ENCODE assay signal across 25 cellular contexts in the genomic region with DNA sequence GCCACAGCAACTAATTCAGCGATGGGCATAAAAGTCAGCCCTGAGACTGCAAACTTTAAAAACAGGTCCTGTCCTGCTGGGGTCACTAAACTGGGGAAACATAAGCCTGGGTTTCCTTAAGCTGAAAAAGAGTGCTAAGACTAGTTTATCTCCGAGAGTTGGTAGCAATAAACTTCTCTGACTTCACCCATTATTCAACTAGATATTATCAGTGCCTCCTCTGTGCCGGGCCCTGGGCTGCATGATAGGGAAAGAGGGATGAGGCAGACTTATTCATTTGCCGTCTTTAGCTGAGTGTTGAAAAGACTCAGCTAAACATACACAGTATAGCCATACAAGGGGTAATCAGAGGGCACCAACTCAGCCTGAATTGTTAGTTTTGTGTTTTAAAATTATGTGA.
"Had no signal": no experiment of that assay in that cellular context is flagged by ENCODE, and none has a peak within 500 bp of the region (broad histone marks: within the 10 kb centered on the region; RNA-seq: fewer than 3 reads in every experiment).

No MANE protein-coding gene starts in this region.

- H3K4me3 ChIP-seq: Peyer's patch, SJSA1 had no signal

- ATAC-seq: activated T-cell treated with anti-CD3 and anti-CD28 coated beads, Interleukin-2, amount 50 U/mL, for 4 hours; SK-N-SH treated with all-trans-retinoic acid at 6 μM for 48 hours had no signal

- H3K27me3 Mint-ChIP-seq: activated naive CD4-positive, alpha-beta T cell treated with anti-CD3 and anti-CD28 coated beads, Interleukin-2, amount 10 ng/mL, durations not matched to agents 7 days and 5 days; activated naive CD8-positive, alpha-beta T cell treated with anti-CD3 and anti-CD28 coated beads for 36 hours had no signal

- H3K27ac Mint-ChIP-seq: activated naive CD4-positive, alpha-beta T cell treated with anti-CD3 and anti-CD28 coated beads, Interleukin-2, amount 10 ng/mL, durations not matched to agents 7 days and 5 days; activated naive CD8-positive, alpha-beta T cell treated with anti-CD3 and anti-CD28 coated beads for 36 hours had no signal

- H3K9me3 ChIP-seq: Peyer's patch, SJSA1 had no signal

- H3K4me1 ChIP-seq: SJSA1 had no signal

- H3K27ac ChIP-seq: Peyer's patch, RWPE1, SJSA1 had no signal

- H3K9me3 Mint-ChIP-seq: activated naive CD4-positive, alpha-beta T cell treated with anti-CD3 and anti-CD28 coated beads, Interleukin-2, amount 10 ng/mL, durations not matched to agents 7 days and 5 days; activated naive CD8-positive, alpha-beta T cell treated with anti-CD3 and anti-CD28 coated beads for 36 hours; activated T-cell treated with anti-CD3 and anti-CD28 coated beads, Interleukin-2, amount 50 U/mL, for 4 hours; T-helper 2 cell treated with Interferon-gamma antibody and Interleukin-4, amounts not matched to agents 5 μg/mL and 100 μg/mL, for 36 hours had no signal

- H3K27me3 ChIP-seq: Peyer's patch, SJSA1 had no signal

- DNase-seq: activated CD4-positive, alpha-beta T cell treated with anti-CD3 and anti-CD28 coated beads for 48 hours; activated CD4-positive, alpha-beta T cell treated with anti-CD3 and anti-CD28 coated beads, Interleukin-2, amount 50 U/mL, for 4 hours; activated CD4-positive, CD25-positive, alpha-beta regulatory T cell treated with anti-CD3 and anti-CD28 coated beads, Interleukin-2, amount 50 U/mL, for 72 hours; activated CD8-positive, alpha-beta memory T cell treated with anti-CD3 and anti-CD28 coated beads for 24 hours; activated gamma-delta T cell; activated naive CD4-positive, alpha-beta T cell treated with anti-CD3 and anti-CD28 coated beads, Interleukin-2, amount 10 ng/mL, durations not matched to agents 7 days and 5 days; activated naive CD8-positive, alpha-beta T cell treated with anti-CD3 and anti-CD28 coated beads for 36 hours; activated T-cell treated with anti-CD3 and anti-CD28 coated beads, Interleukin-2, amount 50 U/mL, for 4 hours; anterior cingulate cortex; caudate nucleus; Karpas-422; MM.1S; NCI-H1105 treated with DMSO at 0.1 percent for 48 hours; NCI-H1436 treated with DMSO at 0.1 percent for 48 hours; NCI-H187; NCI-H2081; NCI-H446; NCI-H524; Peyer's patch; SHP77; SW 1271 had no signal

- H3K4me3 Mint-ChIP-seq: activated naive CD4-positive, alpha-beta T cell treated with anti-CD3 and anti-CD28 coated beads, Interleukin-2, amount 10 ng/mL, durations not matched to agents 7 days and 5 days; activated naive CD8-positive, alpha-beta T cell treated with anti-CD3 and anti-CD28 coated beads for 36 hours; activated T-cell treated with anti-CD3 and anti-CD28 coated beads, Interleukin-2, amount 50 U/mL, for 4 hours; T-helper 2 cell treated with Interferon-gamma antibody and Interleukin-4, amounts not matched to agents 5 μg/mL and 100 μg/mL, for 36 hours had no signal
